In genomic region chr11:76699461-76700091, GRCh38 we compare ENCODE assay signal across 26 cellular contexts. TPM values are rescaled to one million over a fixed set of nuclear protein-coding genes. Genes with fewer than 3 reads are reported as not detected.
DNase-seq lines count a peak whose midpoint lies in the region; ATAC-seq, FAIRE-seq and TF ChIP-seq lines count a peak whose summit lies in the region.
"Had no signal": no experiment of that assay in that cellular context is flagged by ENCODE, and none has a peak within 500 bp of the region (broad histone marks: within the 10 kb centered on the region; RNA-seq: fewer than 3 reads in every experiment).

No MANE protein-coding gene starts in this region.

- no peak overlapping the region for H4K91ac ChIP-seq in H9 (ENCODE audit: insufficient read length, low read depth, low read length)
- H4K91ac ChIP-seq in H1 (replicated peaks; ENCODE audit: insufficient read length, low read length), result no peak overlapping the region

- H4K20me1 ChIP-seq in H9 (ENCODE audit: control insufficient read depth, insufficient read depth, insufficient read length) (no peaks in the 10 kb centered on the region), H1 (replicated peaks in 1 of 2; ENCODE audit: control insufficient read depth in 1 of 2, insufficient read depth in 2 of 2, low read length in 2 of 2) (no peaks in the 10 kb centered on the region), osteoblast (ENCODE audit: insufficient read depth, low read length) (no peaks in the 10 kb centered on the region)

- H4K5ac ChIP-seq in H9 (ENCODE audit: insufficient read length, low read depth, low read length) (no peak overlapping the region), H1 (ENCODE audit: insufficient read length, low read depth, low read length) (no peak overlapping the region)

- H3T11ph ChIP-seq in H9 (ENCODE audit: low read length), result no peak overlapping the region

- H3K4me1 Mint-ChIP-seq in H9, result peaks cover 51% of the 10 kb centered on the region in 2 experiments
- H3K4me1 Mint-ChIP-seq in activated CD8-positive, alpha-beta T cell treated with anti-CD3 and anti-CD28 coated beads for 36 hours (ENCODE audit: low read depth), result peaks cover 16% of the 10 kb centered on the region
- H3K4me1 Mint-ChIP-seq: activated B cell treated with CpG ODN at 0.5 μM for 24 hours had no signal

- no peak overlapping the region for H3K9ac ChIP-seq in H9 (ENCODE audit: extremely low read depth, insufficient read length, low read length)
- no peak overlapping the region for H3K9ac ChIP-seq in H1 (replicated peaks in 1 of 4; ENCODE audit: extremely low read depth in 1 of 4, low read depth in 3 of 4, low read length in 3 of 4)

- CTCF ChIA-PET in H1 (lab: Charles Lee; ENCODE audit: partially characterized antibody), result interaction anchor here (1.1 to 4.5 kb wide), 18 partner anchors 8 to 508 kb away, joined by 3 to 39 read pairs (median 4); no protein-coding TSS in a partner anchor
- CTCF ChIA-PET in activated CD8-positive, alpha-beta T cell treated with anti-CD3 and anti-CD28 coated beads for 36 hours (lab: Charles Lee), result interaction anchor here (1.4 to 2.1 kb wide), 3 partner anchors 11 to 101 kb away, joined by 4 to 8 read pairs (median 5); no protein-coding TSS in a partner anchor

- FAIRE-seq in H1 (lab: Jason Lieb, UNC), result no peak
- FAIRE-seq: GM12878, islet of Langerhans had no signal

- H3K79me1 ChIP-seq in H9 (ENCODE audit: insufficient read depth, low read depth, low read length, poor library complexity, severe bottlenecking) (no peaks in the 10 kb centered on the region), H1 (ENCODE audit: low read depth, low read length) (no peaks in the 10 kb centered on the region; the same call in 1 of the 2 replicates)

- WGBS in H9 (ENCODE audit: extremely low coverage, insufficient read length, low lambda C conversion rate), result no CpG with 5 or more reads among the region's 3 CpGs
- WGBS in H1 (ENCODE audit: extremely low coverage in 1 of 2, insufficient coverage in 1 of 2, insufficient read length in 1 of 2, insufficient replicate concordance in 2 of 2, low coverage in 1 of 2, low lambda C conversion rate in 2 of 2, missing lambda C conversion rate in 1 of 2), 2 experiments, result 77% methylated on average over 3 of the region's 3 CpGs; no CpG with 5 or more reads in 1 of the 2 experiments

- no peak overlapping the region for H4K8ac ChIP-seq in H9 (replicated peaks; ENCODE audit: insufficient read length, low read depth, low read length)
- no peak overlapping the region for H4K8ac ChIP-seq in H1 (ENCODE audit: extremely low read depth, insufficient read depth, low read length)

- no peak overlapping the region for H2BK20ac ChIP-seq in H9 (ENCODE audit: low read depth, low read length, poor library complexity, severe bottlenecking)
- 0 out of 2 replicates have a peak overlapping the region, but pooled peaks have one; percentile 53 for H2BK20ac ChIP-seq in H1 (ENCODE audit: low read length)

- H3K18ac ChIP-seq in H9 (ENCODE audit: insufficient read length, low read depth, low read length) (no peak overlapping the region), H1 (ENCODE audit: extremely low read depth, low read length) (no peak overlapping the region)

- H2BK15ac ChIP-seq in H9 (ENCODE audit: low read depth, low read length) (no peak overlapping the region), H1 (ENCODE audit: low read length) (no peak overlapping the region)

- H3K27ac ChIP-seq in H9 (ENCODE audit: insufficient read length, low read depth, low read length) (no peak overlapping the region), H1 (ENCODE audit: low read depth, low read length) (no peak overlapping the region), osteoblast (ENCODE audit: low read depth, low read length) (peak overlapping the region; percentile 62)
- H3K27ac ChIP-seq: cardiac muscle cell, esophagus squamous epithelium, heart left ventricle had no signal

- H3K23me2 ChIP-seq in H9 (ENCODE audit: insufficient read length, low read depth, low read length, poor library complexity, severe bottlenecking) (no peaks in the 10 kb centered on the region), H1 (ENCODE audit: low read depth, low read length) (no peaks in the 10 kb centered on the region; the same call in 1 of the 2 replicates)

- no peak overlapping the region for H3K56ac ChIP-seq in H9 (ENCODE audit: insufficient read length, low read depth, low read length)
- no peak overlapping the region for H3K56ac ChIP-seq in H1 (replicated peaks; ENCODE audit: insufficient read length, low read depth, low read length)

- no peaks in the 10 kb centered on the region for H3K79me2 ChIP-seq in H9 (ENCODE audit: insufficient read depth, low read length)
- H3K79me2 ChIP-seq in H1 (ENCODE audit: control insufficient read depth in 1 of 2, insufficient read depth in 2 of 2, low read length in 2 of 2), result no peaks in the 10 kb centered on the region
- H3K79me2 ChIP-seq in osteoblast (ENCODE audit: insufficient read depth, low read length), result no peaks in the 10 kb centered on the region

- TF ChIP-seq CTCF in H9 (conservative IDR thresholded peaks at IDR 0.05) (no peak), H1 (IDR thresholded peaks at IDR 0.05; ENCODE audit: control extremely low read depth in 1 of 3, insufficient read depth in 1 of 3, low read depth in 1 of 3, low read length in 3 of 3) (no peak), osteoblast (IDR thresholded peaks at IDR 0.05; ENCODE audit: extremely low read depth, low read depth, low read length) (no peak)
- no peak for TF ChIP-seq CTCF in activated CD8-positive, alpha-beta T cell treated with anti-CD3 and anti-CD28 coated beads for 36 hours (IDR thresholded peaks at IDR 0.05)

- peak overlapping the region in 2 of 3 experiments; percentile 8 to 45; a peak in 3 of 7 replicates for H3K27ac Mint-ChIP-seq in H9
- H3K27ac Mint-ChIP-seq in activated CD8-positive, alpha-beta T cell treated with anti-CD3 and anti-CD28 coated beads for 36 hours, result no peak overlapping the region
- H3K27ac Mint-ChIP-seq: activated B cell treated with CpG ODN at 0.5 μM for 24 hours; activated naive CD8-positive, alpha-beta T cell; activated T-cell treated with anti-CD3 and anti-CD28 coated beads, Interleukin-2, amount 50 U/mL, for 72 hours; progenitor cell of endocrine pancreas; T-helper 17 cell had no signal

- no peak overlapping the region for H2BK5ac ChIP-seq in H9 (ENCODE audit: insufficient read length, low read length)
- peak overlapping the region; percentile 9; the same call in 1 of the 2 replicates for H2BK5ac ChIP-seq in H1 (ENCODE audit: low read depth, low read length)

- H3K4me1 ChIP-seq in H9 (ENCODE audit: insufficient read depth, low read length), result peaks cover 12% of the 10 kb centered on the region; the same call in 1 of the 2 replicates
- peaks cover 9 to 20% (median 15%) of the 10 kb centered on the region in 4 experiments for H3K4me1 ChIP-seq in H1 (replicated peaks in 1 of 4; ENCODE audit: control insufficient read depth in 3 of 4, insufficient read depth in 4 of 4, low read length in 3 of 4)
- H3K4me1 ChIP-seq in osteoblast (ENCODE audit: insufficient read depth, low read length), result peaks cover 37% of the 10 kb centered on the region

- H3K4me2 ChIP-seq in H9 (ENCODE audit: insufficient read depth, insufficient read length, low read length) (no peak overlapping the region), H1 (ENCODE audit: insufficient read depth in 1 of 2, low read depth in 2 of 2, low read length in 2 of 2) (no peak overlapping the region), osteoblast (ENCODE audit: insufficient read depth, low read length) (no peak overlapping the region)

- no peak overlapping the region for H3K23ac ChIP-seq in H9 (ENCODE audit: insufficient read length, low read depth, low read length)
- no peak overlapping the region for H3K23ac ChIP-seq in H1 (ENCODE audit: insufficient read length)

- H3K9me3 ChIP-seq in H9 (ENCODE audit: control insufficient read depth, low read depth, low read length) (no peaks in the 10 kb centered on the region), H1 (ENCODE audit: insufficient read depth in 2 of 2, low read depth in 1 of 2, low read length in 1 of 2) (no peaks in the 10 kb centered on the region), osteoblast (ENCODE audit: low read depth, low read length) (no peaks in the 10 kb centered on the region)
- H3K9me3 ChIP-seq: BE2C, esophagus squamous epithelium, heart left ventricle had no signal

- H3K27me3 ChIP-seq in H9 (ENCODE audit: insufficient read depth, low read length), result no peaks in the 10 kb centered on the region
- no peaks in the 10 kb centered on the region for H3K27me3 ChIP-seq in H1 (replicated peaks in 1 of 4; ENCODE audit: control insufficient read depth in 3 of 4, extremely low read depth in 1 of 4, insufficient read depth in 3 of 4, low read length in 3 of 4)
- H3K27me3 ChIP-seq in osteoblast (ENCODE audit: insufficient read depth, low read length), result no peaks in the 10 kb centered on the region
- H3K27me3 ChIP-seq: BE2C, cardiac muscle cell, heart left ventricle had no signal

- POLR2A ChIA-PET in H1 (lab: Charles Lee; ENCODE audit: partially characterized antibody), result no interaction called here
- POLR2A ChIA-PET in activated CD8-positive, alpha-beta T cell treated with anti-CD3 and anti-CD28 coated beads for 36 hours (lab: Charles Lee), result interaction anchor here (1.3 kb wide), 1 partner anchor 13 kb away, joined by 3 read pairs; no protein-coding TSS in a partner anchor

- H2AFZ ChIP-seq in H9 (ENCODE audit: low read length) (no peak overlapping the region), H1 (ENCODE audit: low read length) (no peak overlapping the region), osteoblast (ENCODE audit: low read length) (no peak overlapping the region)

- H3K36me3 Mint-ChIP-seq in H9 (ENCODE audit: insufficient read depth in 1 of 3, low read depth in 3 of 3), result peaks cover 0 to 3% (median 0%) of the 10 kb centered on the region in 3 experiments; a peak in 1 of 7 replicates
- no peaks in the 10 kb centered on the region for H3K36me3 Mint-ChIP-seq in activated CD8-positive, alpha-beta T cell treated with anti-CD3 and anti-CD28 coated beads for 36 hours (ENCODE audit: low read depth)
- H3K36me3 Mint-ChIP-seq: activated naive CD8-positive, alpha-beta T cell; naive thymus-derived CD8-positive, alpha-beta T cell had no signal

- H2BK120ac ChIP-seq in H9 (ENCODE audit: low read depth, low read length, poor library complexity, severe bottlenecking) (no peak overlapping the region), H1 (replicated peaks; ENCODE audit: low read depth, low read length) (no peak overlapping the region)

- no peak for TF ChIP-seq RAD21 in H1 (IDR thresholded peaks at IDR 0.05 in 1 of 2, conservative IDR thresholded peaks at IDR 0.05 in 1 of 2; ENCODE audit: low read depth in 2 of 2, low read length in 2 of 2)

- peaks cover 0 to 2% of the 10 kb centered on the region in 2 experiments; a peak in 2 of 5 replicates for H3K9me3 Mint-ChIP-seq in H9
- H3K9me3 Mint-ChIP-seq in activated CD8-positive, alpha-beta T cell treated with anti-CD3 and anti-CD28 coated beads for 36 hours, result no peaks in the 10 kb centered on the region

- H3K36me3 ChIP-seq in H1 (ENCODE audit: control insufficient read depth in 2 of 4, insufficient read depth in 4 of 4, low read length in 3 of 4) (no peaks in the 10 kb centered on the region), osteoblast (ENCODE audit: insufficient read depth, low read length) (no peaks in the 10 kb centered on the region)
- H3K36me3 ChIP-seq: BE2C, cardiac muscle cell, esophagus squamous epithelium, heart left ventricle had no signal

- no peak for TF ChIP-seq POLR2A in H1 (IDR thresholded peaks at IDR 0.05; ENCODE audit: control extremely low read depth in 1 of 2, low read depth in 2 of 2, low read length in 2 of 2)

- H3K4me3 ChIP-seq in H1 (ENCODE audit: extremely low read depth in 1 of 4, insufficient read depth in 2 of 4, low read depth in 3 of 4, low read length in 4 of 4) (no peak overlapping the region), osteoblast (ENCODE audit: insufficient read depth, low read length) (no peak overlapping the region)
- H3K4me3 ChIP-seq: cardiac muscle cell, esophagus squamous epithelium, GM12878, heart left ventricle had no signal

- no peak overlapping the region; the same call in 1 of the 2 replicates for H3K4ac ChIP-seq in H9 (ENCODE audit: low read depth, low read length)
- H3K4ac ChIP-seq in H1 (replicated peaks; ENCODE audit: insufficient read length, low read depth, low read length), result no peak overlapping the region

- no peak overlapping the region for H3K4me3 Mint-ChIP-seq in H9
- no peak overlapping the region for H3K4me3 Mint-ChIP-seq in activated CD8-positive, alpha-beta T cell treated with anti-CD3 and anti-CD28 coated beads for 36 hours
- H3K4me3 Mint-ChIP-seq: activated B cell treated with CpG ODN at 0.5 μM for 24 hours; activated naive CD8-positive, alpha-beta T cell; activated T-cell treated with anti-CD3 and anti-CD28 coated beads, Interleukin-2, amount 50 U/mL, for 72 hours; naive thymus-derived CD8-positive, alpha-beta T cell; T-helper 17 cell had no signal

- intact Hi-C loops in activated CD8-positive, alpha-beta T cell treated with anti-CD3 and anti-CD28 coated beads for 36 hours (cut with micrococcal nuclease), result no loop called here

- ATAC-seq in activated CD8-positive, alpha-beta T cell treated with anti-CD3 and anti-CD28 coated beads for 36 hours, result no peak
- ATAC-seq: GM12878; naive thymus-derived CD8-positive, alpha-beta T cell; T-helper 17 cell had no signal

- no peak overlapping the region for H2AK5ac ChIP-seq in H9 (ENCODE audit: insufficient read length, low read length)
- peak overlapping the region; percentile 41 for H2AK5ac ChIP-seq in H1 (ENCODE audit: low read depth, low read length)

- H2BK12ac ChIP-seq in H9 (ENCODE audit: insufficient read length, low read depth, low read length), result no peak overlapping the region
- H2BK12ac ChIP-seq in H1 (ENCODE audit: low read depth, low read length), result peak overlapping the region; percentile 69; the same call in 1 of the 2 replicates

- no peak for TF ChIP-seq EP300 in H1 (IDR thresholded peaks at IDR 0.05; ENCODE audit: borderline replicate concordance in 1 of 2, low read depth in 2 of 2, low read length in 2 of 2)

- DNase-seq in H9, result no peak
- peak; percentile 28 for DNase-seq in NCI-H69 (lab: John Stamatoyannopoulos, UW)
- no peak for DNase-seq in H1 (ENCODE audit: low read depth in 1 of 2, low spot score in 2 of 2)
- no peak for DNase-seq in osteoblast (ENCODE audit: insufficient read length, low spot score, missing footprints)
- DNase-seq in AG20443 (ENCODE audit: low spot score), result no peak
- no peak for DNase-seq in activated CD8-positive, alpha-beta T cell treated with anti-CD3 and anti-CD28 coated beads for 36 hours
- DNase-seq in cerebellar nuclear complex (lab: John Stamatoyannopoulos, UW), result no peak
- DNase-seq in iPS-NIHi11 (ENCODE audit: low spot score), result no peak
- DNase-seq: activated B cell treated with CpG ODN at 0.5 μM for 24 hours; activated T-cell treated with anti-CD3 and anti-CD28 coated beads, Interleukin-2, amount 50 U/mL, for 72 hours; Calu3; esophagus squamous epithelium; mammary epithelial cell; naive thymus-derived CD8-positive, alpha-beta T cell; NCI-H187; NCI-H446; Right ventricle myocardium superior; stimulated activated CD8-positive, alpha-beta memory T cell treated with anti-CD3 and anti-CD28 coated beads, Interleukin-4, amount 100 ng/mL, for 48 hours; T-helper 17 cell had no signal

- no peak overlapping the region for H3K14ac ChIP-seq in H9 (ENCODE audit: insufficient read depth, low read length)
- no peak overlapping the region for H3K14ac ChIP-seq in H1 (ENCODE audit: insufficient read length)

- no peaks in the 10 kb centered on the region; the same call in 1 of the 2 replicates for H3K27me3 Mint-ChIP-seq in H9 (ENCODE audit: low read depth)
- peaks cover 4% of the 10 kb centered on the region for H3K27me3 Mint-ChIP-seq in activated CD8-positive, alpha-beta T cell treated with anti-CD3 and anti-CD28 coated beads for 36 hours
- H3K27me3 Mint-ChIP-seq: activated naive CD8-positive, alpha-beta T cell had no signal

RNA-seq across cellular contexts. Expression of gene LRRC32, which starts 29.0 kb away (rescaled TPM):
- total RNA-seq in H9 (2021) (0.46 and 0.59 TPM in 2 replicates), osteoblast (37.6 and 41.3 TPM in 2 replicates)
- total RNA-seq in H1 (2021; fragmentation: NEBNext Ultra II Directional; extraction: Animal tissue kit (Norgen Biotek cat#: 25700)), result 0.44 and 0.99 TPM in 2 replicates
- 1.9 and 2.0 TPM in 2 replicates for polyA plus RNA-seq in H1 (2011; rRNA removed)
- 1.0 TPM for polyA plus RNA-seq in H1 (2011; cell fraction: cytosol; rRNA removed)
- 0.88 TPM for polyA plus RNA-seq in H1 (2011; cell fraction: nucleus; rRNA removed)
- 1.0 to 3.3 TPM (median 1.7 TPM) in 4 replicates for polyA plus RNA-seq in H1 (2012, experiment 1 of 2)
- 1.0 TPM for polyA plus RNA-seq in H1 (2012, experiment 2 of 2)
- 1.1 TPM for polyA plus RNA-seq in H1 (2013, experiment 1 of 2)
- polyA plus RNA-seq in H1 (2013, experiment 2 of 2), result 1.2 TPM
- polyA minus RNA-seq in H1 (2011; rRNA and poly(A)+ RNA removed), result 0.95 and 1.2 TPM in 2 replicates
- 1.2 TPM for polyA minus RNA-seq in H1 (2011; cell fraction: cytosol; rRNA and poly(A)+ RNA removed)
- 0.50 TPM for polyA minus RNA-seq in H1 (2011; cell fraction: nucleus; rRNA and poly(A)+ RNA removed)
- total RNA-seq in activated CD8-positive, alpha-beta T cell treated with anti-CD3 and anti-CD28 coated beads for 36 hours, result 10 to 100 TPM; 23.2 to 24.5 TPM
- total RNA-seq: Calu3 had no signal
- polyA plus RNA-seq: mammary epithelial cell; naive thymus-derived CD8-positive, alpha-beta T cell had no signal

Comparison
In these comparisons a context has a peak if more than half of its experiments do, and no peak if none do; other contexts are left out.
1. RNA of gene LRRC32, which starts 29.0 kb away (total RNA-seq): 37.6 to 41.3 TPM in osteoblast and 23.2 to 24.5 TPM in activated CD8-positive, alpha-beta T cell treated with anti-CD3 and anti-CD28 coated beads for 36 hours; 0.44 to 0.99 TPM in H1 and 0.46 to 0.59 TPM in H9; every median in the first group is over 10 times any median in the second.